ENCODE assay signal across 9 cellular contexts in genomic region chr14:90760591-90761316, GRCh38. TPM values are rescaled to one million over a fixed set of nuclear protein-coding genes. Genes with fewer than 3 reads are reported as not detected.
A peak's percentile ranks its signal among the peaks of the same experiment; 100 is the strongest.
DNase-seq lines count a peak whose midpoint lies in the region; ATAC-seq and TF ChIP-seq lines count a peak whose summit lies in the region.
"Had no signal": no experiment of that assay in that cellular context is flagged by ENCODE, and none has a peak within 500 bp of the region (broad histone marks: within the 10 kb centered on the region; RNA-seq: fewer than 3 reads in every experiment).

No MANE protein-coding gene starts in this region.

- DNase-seq in ELF-1 (ENCODE audit: low read depth, low spot score) = peak; percentile 71
- DNase-seq in MM.1S = no peak
- peak in 1 of 2 donors; percentile 52 for DNase-seq in ascending aorta (ENCODE audit: low spot score in 2 of 2)
- peak; percentile 57 for DNase-seq in mesenchymal stem cell
- no peak for DNase-seq in naive thymus-derived CD8-positive, alpha-beta T cell
- DNase-seq in activated T-cell treated with anti-CD3 and anti-CD28 coated beads for 4 hours = no peak
- DNase-seq: activated B cell treated with CpG ODN at 0.5 μM for 24 hours had no signal

- no peak overlapping the region for H3K27ac ChIP-seq in MM.1S (ENCODE audit: low read length)
- H3K27ac ChIP-seq in ascending aorta = peak overlapping the region; percentile 93 to 94
- no peak overlapping the region for H3K27ac ChIP-seq in mesenchymal stem cell (ENCODE audit: low read length, poor library complexity, severe bottlenecking)

- H3K9me2 ChIP-seq in MM.1S (replicated peaks; ENCODE audit: insufficient read depth, low read length) = no peaks in the 10 kb centered on the region

- no peak overlapping the region for H3K14ac ChIP-seq in mesenchymal stem cell (ENCODE audit: low read length in 2 of 2)

- H3K27ac Mint-ChIP-seq in naive thymus-derived CD8-positive, alpha-beta T cell = no peak overlapping the region

- H3K23ac ChIP-seq in mesenchymal stem cell (ENCODE audit: low read length in 2 of 2) = no peak overlapping the region

- H2BK15ac ChIP-seq in mesenchymal stem cell (ENCODE audit: low read depth, poor library complexity, severe bottlenecking) = no peak overlapping the region

- peaks cover 2 to 16% (median 8%) of the 10 kb centered on the region in 3 donors for H3K36me3 Mint-ChIP-seq in naive thymus-derived CD8-positive, alpha-beta T cell

- H3K9ac ChIP-seq in MM.1S (ENCODE audit: low read length) (no peak overlapping the region), mesenchymal stem cell (ENCODE audit: low read length) (no peak overlapping the region)

- H3K79me2 ChIP-seq in MM.1S (ENCODE audit: low read length) = no peaks in the 10 kb centered on the region

- no peak overlapping the region for H2BK120ac ChIP-seq in mesenchymal stem cell (ENCODE audit: low read depth, low read length)

- POLR2A ChIA-PET in naive thymus-derived CD8-positive, alpha-beta T cell (lab: Charles Lee) = no interaction called here

- H3K4me3 ChIP-seq in MM.1S (ENCODE audit: low read length) (no peak overlapping the region), ascending aorta (no peak overlapping the region), mesenchymal stem cell (ENCODE audit: insufficient read depth in 1 of 2, low read depth in 1 of 2, low read length in 2 of 2) (no peak overlapping the region)

- no peak overlapping the region for H2BK5ac ChIP-seq in mesenchymal stem cell (ENCODE audit: low read depth, low read length, poor library complexity, severe bottlenecking)

- no peaks in the 10 kb centered on the region for H3F3A ChIP-seq in MM.1S (ENCODE audit: insufficient read depth, low read length)

- H3K4ac ChIP-seq in mesenchymal stem cell (ENCODE audit: low read depth in 1 of 2, low read length in 2 of 2) = no peak overlapping the region

- H3K4me2 ChIP-seq in MM.1S (ENCODE audit: low read depth, low read length) (no peak overlapping the region), mesenchymal stem cell (ENCODE audit: low read length, poor library complexity, severe bottlenecking) (no peak overlapping the region)

- no peak overlapping the region for H2AK5ac ChIP-seq in mesenchymal stem cell (ENCODE audit: low read length, severe bottlenecking)

- no peak overlapping the region for H2AFZ ChIP-seq in MM.1S (ENCODE audit: low read length)
- H2AFZ ChIP-seq in mesenchymal stem cell (ENCODE audit: low read depth, low read length) = no peak overlapping the region

- H3K4me3 Mint-ChIP-seq in naive thymus-derived CD8-positive, alpha-beta T cell = no peak overlapping the region
- H3K4me3 Mint-ChIP-seq: activated B cell treated with CpG ODN at 0.5 μM for 24 hours had no signal

- no peak overlapping the region for H3K18ac ChIP-seq in mesenchymal stem cell (ENCODE audit: low read depth in 1 of 2, low read length in 2 of 2)

- H3K4me1 ChIP-seq in MM.1S (ENCODE audit: low read length) (0 out of 2 replicates have a peak, but pooled peaks cover 2% of the 10 kb centered on the region), ascending aorta (peaks cover 3 to 10% of the 10 kb centered on the region in 2 donors), mesenchymal stem cell (ENCODE audit: control insufficient read depth, insufficient read depth, low read depth, low read length) (peaks cover 4% of the 10 kb centered on the region)

- H4K91ac ChIP-seq in mesenchymal stem cell (ENCODE audit: low read length) = no peak overlapping the region

- peaks cover 9% of the 10 kb centered on the region for H3K79me1 ChIP-seq in mesenchymal stem cell (replicated peaks; ENCODE audit: low read length, poor library complexity, severe bottlenecking)

- intact Hi-C loops in ascending aorta (cut with DNase I) = no loop called here

- H3K4me1 Mint-ChIP-seq in naive thymus-derived CD8-positive, alpha-beta T cell = peaks cover 6 to 22% (median 17%) of the 10 kb centered on the region in 4 donors

- 100% methylated on average over 3 of the region's 4 CpGs for WGBS in mesenchymal stem cell

- no peak for ATAC-seq in HG02623 (IDR thresholded peaks at IDR 0.05; ENCODE audit: unreplicated experiment)
- ATAC-seq in naive thymus-derived CD8-positive, alpha-beta T cell = no peak
- no peak for ATAC-seq in HG03095 (IDR thresholded peaks at IDR 0.05; ENCODE audit: unreplicated experiment)

- no peak overlapping the region for H2BK12ac ChIP-seq in mesenchymal stem cell (ENCODE audit: low read length in 2 of 2)

- TF ChIP-seq CTCF in MM.1S (IDR thresholded peaks at IDR 0.05; ENCODE audit: low read length) (peak; percentile 40; the same call in 1 of the 2 replicates), ascending aorta (IDR thresholded peaks at IDR 0.05) (peak in 2 of 3 experiments; percentile 30 to 39)

- H4K20me1 ChIP-seq in MM.1S (ENCODE audit: insufficient read depth, low read length) = no peaks in the 10 kb centered on the region

- H3K36me3 ChIP-seq in MM.1S (replicated peaks; ENCODE audit: insufficient read depth, low read length) = no peaks in the 10 kb centered on the region
- no peaks in the 10 kb centered on the region for H3K36me3 ChIP-seq in ascending aorta
- peaks cover 0 to 3% of the 10 kb centered on the region in 2 experiments for H3K36me3 ChIP-seq in mesenchymal stem cell (ENCODE audit: control insufficient read depth in 1 of 2, insufficient read depth in 2 of 2, low read depth in 1 of 2, low read length in 2 of 2)

- H3K9me3 Mint-ChIP-seq in naive thymus-derived CD8-positive, alpha-beta T cell = peaks cover 2 to 29% (median 13%) of the 10 kb centered on the region in 9 donors

- peak overlapping the region; percentile 30 for H4K8ac ChIP-seq in mesenchymal stem cell (ENCODE audit: low read length)

- H3K9me3 ChIP-seq in MM.1S (replicated peaks; ENCODE audit: insufficient read depth, low read length) (no peaks in the 10 kb centered on the region), ascending aorta (peaks cover 0 to 17% of the 10 kb centered on the region in 2 donors), mesenchymal stem cell (ENCODE audit: control insufficient read depth, low read length) (peaks cover 24% of the 10 kb centered on the region)

- H3K27me3 ChIP-seq in MM.1S (replicated peaks; ENCODE audit: insufficient read depth, low read length) (no peaks in the 10 kb centered on the region), ascending aorta (no peaks in the 10 kb centered on the region), mesenchymal stem cell (ENCODE audit: control insufficient read depth in 1 of 2, insufficient read depth in 1 of 2, low read length in 2 of 2) (no peaks in the 10 kb centered on the region)

- peaks cover 0 to 8% (median 0%) of the 10 kb centered on the region in 5 donors for H3K27me3 Mint-ChIP-seq in naive thymus-derived CD8-positive, alpha-beta T cell

RNA-seq across cellular contexts. Expression of gene TTC7B, which starts 55.5 kb away (rescaled TPM):
- total RNA-seq in ascending aorta = 18.5 TPM
- 28.7 TPM for polyA plus RNA-seq in mesenchymal stem cell (2013, experiment 1 of 2)
- 28.3 TPM for polyA plus RNA-seq in mesenchymal stem cell (2013, experiment 2 of 2)
- total RNA-seq in naive thymus-derived CD8-positive, alpha-beta T cell = under 1 TPM; 0.41 to 0.81 TPM
- under 1 TPM; 0.01 to 0.50 (median 0.40) TPM for polyA plus RNA-seq in naive thymus-derived CD8-positive, alpha-beta T cell

Comparison
In these comparisons a context has a peak if more than half of its experiments do, and no peak if none do; other contexts are left out.
1. DNase-seq: peak in ELF-1 (single experiment) and mesenchymal stem cell (single experiment); none in MM.1S (single experiment), naive thymus-derived CD8-positive, alpha-beta T cell (0 of 10) and activated T-cell treated with anti-CD3 and anti-CD28 coated beads for 4 hours (single experiment).
2. H3K27ac ChIP-seq: peak in ascending aorta (2 of 2); none in MM.1S (single experiment) and mesenchymal stem cell (single experiment).
3. RNA of gene TTC7B, which starts 55.5 kb away (total RNA-seq): 18.5 TPM in ascending aorta (single experiment); 0.41 to 0.81 TPM in naive thymus-derived CD8-positive, alpha-beta T cell; every median in the first group is over 10 times any median in the second.